Comparison of ENCODE assay signal across 10 cellular contexts in the genomic region with DNA sequence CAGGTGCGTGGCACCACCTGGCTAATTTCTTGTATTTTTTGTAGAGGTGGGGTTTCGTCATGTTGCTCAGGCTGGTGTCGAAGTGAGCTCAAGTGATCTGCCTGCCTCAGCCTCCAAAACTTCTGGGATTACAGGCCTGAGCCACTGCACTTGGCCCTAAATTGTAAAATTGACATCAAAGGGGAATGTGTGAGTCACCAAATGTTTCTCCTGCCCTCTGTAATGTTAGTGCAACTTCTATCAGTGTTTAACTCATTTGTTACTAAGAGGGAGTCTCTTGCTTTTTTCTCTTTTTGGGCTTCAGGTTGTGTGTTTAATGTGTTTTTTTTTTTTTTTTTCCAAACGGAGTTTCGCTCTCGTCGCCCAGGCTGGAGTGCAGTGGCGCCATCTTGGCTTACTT. TPM values are rescaled to one million over a fixed set of nuclear protein-coding genes. Genes with fewer than 3 reads are reported as not detected.
DNase-seq lines count a peak whose midpoint lies in the region; ATAC-seq and TF ChIP-seq lines count a peak whose summit lies in the region.
"Had no signal": no experiment of that assay in that cellular context is flagged by ENCODE, and none has a peak within 500 bp of the region (broad histone marks: within the 10 kb centered on the region; RNA-seq: fewer than 3 reads in every experiment).

No MANE protein-coding gene starts in this region.

- no peak for TF ChIP-seq CTCF in WI38 (IDR thresholded peaks at IDR 0.05; ENCODE audit: low read depth, low read length)

- peaks cover 29% of the 10 kb centered on the region for H3K4me1 Mint-ChIP-seq in activated CD4-positive, alpha-beta T cell treated with anti-CD3 and anti-CD28 coated beads, Interleukin-2, amount 10 ng/mL, durations not matched to agents 24 days and 14 days
- peaks cover 12 to 31% of the 10 kb centered on the region in 2 donors for H3K4me1 Mint-ChIP-seq in stimulated activated naive B cell treated with anti-CD40 and anti-IgM and Interleukin-4, amounts not matched to agents 10 μg/mL and 1 μg/mL and 100 μg/mL, for 72 hours

- no peak for DNase-seq in activated CD4-positive, alpha-beta T cell treated with anti-CD3 and anti-CD28 coated beads, Interleukin-2, amount 10 ng/mL, durations not matched to agents 24 days and 14 days
- DNase-seq in activated CD4-positive, alpha-beta T cell treated with anti-CD3 and anti-CD28 coated beads, Interleukin-2, amount 50 U/mL, for 48 hours, result no peak
- peak; percentile 90 for DNase-seq in fibroblast of the conjunctiva (ENCODE audit: low read depth)
- no peak for DNase-seq in stimulated activated naive B cell treated with anti-CD40 and anti-IgM and Interleukin-4, amounts not matched to agents 10 μg/mL and 1 μg/mL and 100 μg/mL, for 72 hours
- DNase-seq in NCI-H2227 treated with DMSO at 0.1 percent for 48 hours (lab: John Stamatoyannopoulos, UW), result no peak
- no peak for DNase-seq in DMS53 (lab: John Stamatoyannopoulos, UW)
- DNase-seq: BE2C had no signal

- no peak overlapping the region for H3K27ac Mint-ChIP-seq in activated CD4-positive, alpha-beta T cell treated with anti-CD3 and anti-CD28 coated beads, Interleukin-2, amount 10 ng/mL, durations not matched to agents 24 days and 14 days
- H3K27ac Mint-ChIP-seq in stimulated activated naive B cell treated with anti-CD40 and anti-IgM and Interleukin-4, amounts not matched to agents 10 μg/mL and 1 μg/mL and 100 μg/mL, for 72 hours, result peak overlapping the region; percentile 51

- H3K4me3 Mint-ChIP-seq in activated CD4-positive, alpha-beta T cell treated with anti-CD3 and anti-CD28 coated beads, Interleukin-2, amount 10 ng/mL, durations not matched to agents 24 days and 14 days, result peak overlapping the region; percentile 50
- peak overlapping the region; percentile 28 to 52 for H3K4me3 Mint-ChIP-seq in stimulated activated naive B cell treated with anti-CD40 and anti-IgM and Interleukin-4, amounts not matched to agents 10 μg/mL and 1 μg/mL and 100 μg/mL, for 72 hours

- H3K4me3 ChIP-seq in WI38 (ENCODE audit: low read depth, low read length), result peak overlapping the region; percentile 17; the same call in 1 of the 2 replicates

- no peaks in the 10 kb centered on the region for H3K9me3 Mint-ChIP-seq in activated CD4-positive, alpha-beta T cell treated with anti-CD3 and anti-CD28 coated beads, Interleukin-2, amount 10 ng/mL, durations not matched to agents 24 days and 14 days
- H3K9me3 Mint-ChIP-seq in stimulated activated naive B cell treated with anti-CD40 and anti-IgM and Interleukin-4, amounts not matched to agents 10 μg/mL and 1 μg/mL and 100 μg/mL, for 72 hours, result no peaks in the 10 kb centered on the region

- H3K36me3 Mint-ChIP-seq in activated CD4-positive, alpha-beta T cell treated with anti-CD3 and anti-CD28 coated beads, Interleukin-2, amount 10 ng/mL, durations not matched to agents 24 days and 14 days (ENCODE audit: low read depth), result peaks cover 13% of the 10 kb centered on the region
- H3K36me3 Mint-ChIP-seq in stimulated activated naive B cell treated with anti-CD40 and anti-IgM and Interleukin-4, amounts not matched to agents 10 μg/mL and 1 μg/mL and 100 μg/mL, for 72 hours, result peaks cover 0 to 4% of the 10 kb centered on the region in 2 donors

- peaks cover 3% of the 10 kb centered on the region for H3K27me3 Mint-ChIP-seq in activated CD4-positive, alpha-beta T cell treated with anti-CD3 and anti-CD28 coated beads, Interleukin-2, amount 10 ng/mL, durations not matched to agents 24 days and 14 days
- no peaks in the 10 kb centered on the region for H3K27me3 Mint-ChIP-seq in stimulated activated naive B cell treated with anti-CD40 and anti-IgM and Interleukin-4, amounts not matched to agents 10 μg/mL and 1 μg/mL and 100 μg/mL, for 72 hours

- intact Hi-C loops in activated CD4-positive, alpha-beta T cell treated with anti-CD3 and anti-CD28 coated beads, Interleukin-2, amount 10 ng/mL, durations not matched to agents 24 days and 14 days (cut with micrococcal nuclease), result no loop called here

- no peak for ATAC-seq in stimulated activated naive B cell treated with anti-CD40 and anti-IgM and Interleukin-4, amounts not matched to agents 10 μg/mL and 1 μg/mL and 100 μg/mL, for 72 hours (replicated peaks)
- ATAC-seq in GM19455 (IDR thresholded peaks at IDR 0.05; ENCODE audit: unreplicated experiment), result no peak

RNA-seq across cellular contexts. Expression of a gene that starts 2.3 kb away (rescaled TPM):
- total RNA-seq in activated CD4-positive, alpha-beta T cell treated with anti-CD3 and anti-CD28 coated beads, Interleukin-2, amount 10 ng/mL, durations not matched to agents 24 days and 14 days, result 7.6 and 7.8 TPM in 2 replicates

RNA-seq across cellular contexts. Expression of a gene that starts 16.0 kb away (rescaled TPM):
- total RNA-seq in activated CD4-positive, alpha-beta T cell treated with anti-CD3 and anti-CD28 coated beads, Interleukin-2, amount 10 ng/mL, durations not matched to agents 24 days and 14 days, result 47.2 and 48.1 TPM in 2 replicates

RNA-seq across cellular contexts. Expression of a gene that starts 16.0 kb away (rescaled TPM):
- 73.7 and 74.0 TPM in 2 replicates for total RNA-seq in activated CD4-positive, alpha-beta T cell treated with anti-CD3 and anti-CD28 coated beads, Interleukin-2, amount 10 ng/mL, durations not matched to agents 24 days and 14 days

RNA-seq across cellular contexts. Expression of a gene that starts 36.2 kb away (rescaled TPM):
- 0.17 TPM in 1 of 2 replicates, not detected in the other for total RNA-seq in activated CD4-positive, alpha-beta T cell treated with anti-CD3 and anti-CD28 coated beads, Interleukin-2, amount 10 ng/mL, durations not matched to agents 24 days and 14 days
- total RNA-seq: SK-MEL-5 had no signal

RNA-seq across cellular contexts. Expression of a gene that starts 58.2 kb away (rescaled TPM):
- total RNA-seq in activated CD4-positive, alpha-beta T cell treated with anti-CD3 and anti-CD28 coated beads, Interleukin-2, amount 10 ng/mL, durations not matched to agents 24 days and 14 days, result not detected in 2 replicates
- total RNA-seq: SK-MEL-5 had no signal
